In genomic region chr4:142353149-142353738, GRCh38 we compare ENCODE assay signal across 8 cellular contexts.
DNase-seq lines count a peak whose midpoint lies in the region; ATAC-seq and TF ChIP-seq lines count a peak whose summit lies in the region.

No MANE protein-coding gene starts in this region.

- H3K4me1 Mint-ChIP-seq in natural killer cell (peaks cover 23 to 25% of the 10 kb centered on the region in 2 donors), chondrocyte (ENCODE audit: low read depth) (peaks cover 82% of the 10 kb centered on the region)
- H3K4me1 Mint-ChIP-seq in natural killer cell treated with Interleukin-12 subunit alpha and Interleukin-12 subunit beta and Interleukin-15 and Interleukin-18, amount 100 ng/mL, for 72 hours (ENCODE audit: low read depth in 2 of 2): peaks cover 20 to 38% of the 10 kb centered on the region in 2 donors
- peaks cover 4 to 13% of the 10 kb centered on the region in 2 donors for H3K4me1 Mint-ChIP-seq in stimulated activated naive B cell treated with anti-CD40 and anti-IgM and Interleukin-4, amounts not matched to agents 10 μg/mL and 1 μg/mL and 100 μg/mL, for 72 hours

- no peaks in the 10 kb centered on the region for H3K36me3 ChIP-seq in lower lobe of right lung

- no peak overlapping the region for H3K4me3 ChIP-seq in lower lobe of right lung

- no peak for ATAC-seq in natural killer cell
- ATAC-seq in natural killer cell treated with Interleukin-12 subunit alpha and Interleukin-12 subunit beta and Interleukin-15 and Interleukin-18, amount 100 ng/mL, for 72 hours: no peak
- ATAC-seq in HG03280 (IDR thresholded peaks at IDR 0.05; ENCODE audit: unreplicated experiment): peak; percentile 57
- ATAC-seq in lower lobe of right lung: peak; percentile 59 to 74
- no peak for ATAC-seq in stimulated activated naive B cell treated with anti-CD40 and anti-IgM and Interleukin-4, amounts not matched to agents 10 μg/mL and 1 μg/mL and 100 μg/mL, for 72 hours (replicated peaks)

- H3K36me3 Mint-ChIP-seq in natural killer cell: no peaks in the 10 kb centered on the region
- no peaks in the 10 kb centered on the region for H3K36me3 Mint-ChIP-seq in natural killer cell treated with Interleukin-12 subunit alpha and Interleukin-12 subunit beta and Interleukin-15 and Interleukin-18, amount 100 ng/mL, for 72 hours
- no peaks in the 10 kb centered on the region for H3K36me3 Mint-ChIP-seq in chondrocyte (ENCODE audit: low read depth)
- no peaks in the 10 kb centered on the region for H3K36me3 Mint-ChIP-seq in stimulated activated naive B cell treated with anti-CD40 and anti-IgM and Interleukin-4, amounts not matched to agents 10 μg/mL and 1 μg/mL and 100 μg/mL, for 72 hours

- DNase-seq in natural killer cell (no peak), OCI-M1 (lab: John Stamatoyannopoulos, UW) (peak; percentile 78), chondrocyte (ENCODE audit: low spot score) (no peak), lower lobe of right lung (no peak), HPDE6-E6E7 (ENCODE audit: extremely low spot score) (no peak)
- no peak for DNase-seq in natural killer cell treated with Interleukin-12 subunit alpha and Interleukin-12 subunit beta and Interleukin-15 and Interleukin-18, amount 100 ng/mL, for 72 hours (ENCODE audit: low spot score)
- no peak for DNase-seq in stimulated activated naive B cell treated with anti-CD40 and anti-IgM and Interleukin-4, amounts not matched to agents 10 μg/mL and 1 μg/mL and 100 μg/mL, for 72 hours

- intact Hi-C loops in natural killer cell (cut with micrococcal nuclease) (loop anchor here (10.0 kb wide), 1 partner anchor 1132 kb away; no protein-coding TSS in a partner anchor), lower lobe of right lung (cut with DNase I) (no loop called here)

- H3K27ac Mint-ChIP-seq in natural killer cell: no peak overlapping the region
- peak overlapping the region in 1 of 2 donors; percentile 27 for H3K27ac Mint-ChIP-seq in natural killer cell treated with Interleukin-12 subunit alpha and Interleukin-12 subunit beta and Interleukin-15 and Interleukin-18, amount 100 ng/mL, for 72 hours
- peak overlapping the region; percentile 52 for H3K27ac Mint-ChIP-seq in chondrocyte (ENCODE audit: unreplicated experiment)
- no peak overlapping the region for H3K27ac Mint-ChIP-seq in stimulated activated naive B cell treated with anti-CD40 and anti-IgM and Interleukin-4, amounts not matched to agents 10 μg/mL and 1 μg/mL and 100 μg/mL, for 72 hours

- peaks cover 51% of the 10 kb centered on the region for H3K4me1 ChIP-seq in lower lobe of right lung

- H3K27me3 ChIP-seq in lower lobe of right lung (ENCODE audit: low read depth): no peaks in the 10 kb centered on the region

- peak; percentile 81 for TF ChIP-seq CTCF in natural killer cell (IDR thresholded peaks at IDR 0.05)
- peak; percentile 99 for TF ChIP-seq CTCF in chondrocyte (IDR thresholded peaks at IDR 0.05)
- TF ChIP-seq CTCF in lower lobe of right lung (IDR thresholded peaks at IDR 0.05): peak; percentile 89

- H3K27ac ChIP-seq in lower lobe of right lung: no peak overlapping the region

- no peaks in the 10 kb centered on the region for H3K9me3 ChIP-seq in lower lobe of right lung

- H3K9me3 Mint-ChIP-seq in natural killer cell: no peaks in the 10 kb centered on the region
- no peaks in the 10 kb centered on the region for H3K9me3 Mint-ChIP-seq in natural killer cell treated with Interleukin-12 subunit alpha and Interleukin-12 subunit beta and Interleukin-15 and Interleukin-18, amount 100 ng/mL, for 72 hours
- peaks cover 1% of the 10 kb centered on the region for H3K9me3 Mint-ChIP-seq in chondrocyte (ENCODE audit: low read depth)
- no peaks in the 10 kb centered on the region for H3K9me3 Mint-ChIP-seq in stimulated activated naive B cell treated with anti-CD40 and anti-IgM and Interleukin-4, amounts not matched to agents 10 μg/mL and 1 μg/mL and 100 μg/mL, for 72 hours

- H3K27me3 Mint-ChIP-seq in natural killer cell (ENCODE audit: low read depth in 2 of 2) (no peaks in the 10 kb centered on the region), chondrocyte (ENCODE audit: low read depth) (no peaks in the 10 kb centered on the region)
- no peaks in the 10 kb centered on the region for H3K27me3 Mint-ChIP-seq in natural killer cell treated with Interleukin-12 subunit alpha and Interleukin-12 subunit beta and Interleukin-15 and Interleukin-18, amount 100 ng/mL, for 72 hours
- H3K27me3 Mint-ChIP-seq in stimulated activated naive B cell treated with anti-CD40 and anti-IgM and Interleukin-4, amounts not matched to agents 10 μg/mL and 1 μg/mL and 100 μg/mL, for 72 hours: no peaks in the 10 kb centered on the region

- no peak overlapping the region for H3K4me3 Mint-ChIP-seq in natural killer cell
- no peak overlapping the region for H3K4me3 Mint-ChIP-seq in natural killer cell treated with Interleukin-12 subunit alpha and Interleukin-12 subunit beta and Interleukin-15 and Interleukin-18, amount 100 ng/mL, for 72 hours
- H3K4me3 Mint-ChIP-seq in chondrocyte (ENCODE audit: unreplicated experiment): no peak overlapping the region
- H3K4me3 Mint-ChIP-seq in stimulated activated naive B cell treated with anti-CD40 and anti-IgM and Interleukin-4, amounts not matched to agents 10 μg/mL and 1 μg/mL and 100 μg/mL, for 72 hours: no peak overlapping the region

Comparison
In these comparisons a context has a peak if more than half of its experiments do, and no peak if none do; other contexts are left out.
1. ATAC-seq: peak in HG03280 (single experiment) and lower lobe of right lung (2 of 2); none in natural killer cell (0 of 3), natural killer cell treated with Interleukin-12 subunit alpha and Interleukin-12 subunit beta and Interleukin-15 and Interleukin-18, amount 100 ng/mL, for 72 hours (0 of 2) and stimulated activated naive B cell treated with anti-CD40 and anti-IgM and Interleukin-4, amounts not matched to agents 10 μg/mL and 1 μg/mL and 100 μg/mL, for 72 hours (0 of 2).
2. Peak in every context shown above with its lines, with median percentiles within 50 percentile points of each other: CTCF ChIP-seq.